ENCODE assay signal across 15 cellular contexts in the genomic region with DNA sequence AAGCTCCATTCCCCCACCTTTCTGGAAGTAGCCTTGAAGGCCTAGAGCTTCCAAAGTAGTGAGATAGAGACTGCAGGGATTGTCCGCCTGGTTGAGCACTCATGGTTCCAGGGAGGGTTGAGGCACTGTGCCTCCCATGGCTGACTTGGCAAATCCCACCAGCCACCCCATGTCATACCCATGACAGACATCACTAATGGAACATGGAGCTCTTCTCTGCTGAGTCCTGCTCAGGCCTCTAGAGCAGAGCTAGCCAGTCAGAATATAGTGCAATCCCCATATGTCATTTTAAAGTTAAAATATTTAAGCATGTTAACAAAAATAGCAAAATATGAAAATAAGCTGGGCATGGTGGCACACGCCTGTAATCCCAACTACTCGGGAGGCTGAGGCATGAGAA.
"Had no signal": no experiment of that assay in that cellular context is flagged by ENCODE, and none has a peak within 500 bp of the region (broad histone marks: within the 10 kb centered on the region; RNA-seq: fewer than 3 reads in every experiment).

No MANE protein-coding gene starts in this region.

- DNase-seq: activated CD4-positive, alpha-beta T cell treated with anti-CD3 and anti-CD28 coated beads for 36 hours; activated CD8-positive, alpha-beta memory T cell treated with anti-CD3 and anti-CD28 coated beads, Interleukin-2, amount 50 U/mL, for 4 hours; activated CD8-positive, alpha-beta T cell treated with anti-CD3 and anti-CD28 coated beads for 36 hours; activated naive CD4-positive, alpha-beta T cell treated with Interleukin-2 at 50 U/mL for 16 hours; activated naive CD8-positive, alpha-beta T cell treated with anti-CD3 and anti-CD28 coated beads, Interleukin-2, amount 50 U/mL, for 24 hours; caudate nucleus; effector CD8-positive, alpha-beta T cell; kidney glomerular epithelial cell; midbrain; thyroid gland had no signal

- ATAC-seq: activated CD4-positive, alpha-beta T cell treated with anti-CD3 and anti-CD28 coated beads for 36 hours; activated CD8-positive, alpha-beta T cell treated with anti-CD3 and anti-CD28 coated beads for 36 hours; activated naive CD8-positive, alpha-beta T cell treated with anti-CD3 and anti-CD28 coated beads, Interleukin-2, amount 50 U/mL, for 24 hours had no signal

- H3K4me3 ChIP-seq: coronary artery, hepatocyte, neural progenitor cell, skin epidermis, thyroid gland had no signal

- H3K27ac ChIP-seq: coronary artery, hepatocyte, neural progenitor cell, thyroid gland, VCaP had no signal

- H3K36me3 ChIP-seq: neural progenitor cell had no signal

- H3K4me1 ChIP-seq: neural progenitor cell, thyroid gland had no signal

- H3K4me2 ChIP-seq: hepatocyte, neural progenitor cell had no signal

- H2AFZ ChIP-seq: hepatocyte, neural progenitor cell had no signal

- H3K9me3 ChIP-seq: thyroid gland had no signal

- H3K79me2 ChIP-seq: hepatocyte had no signal

- H3K9ac ChIP-seq: neural progenitor cell had no signal

- H3K27me3 ChIP-seq: hepatocyte, neural progenitor cell, thyroid gland had no signal
